Comparison of ENCODE assay signal across 15 cellular contexts in genomic region chr16:31106509-31107464, GRCh38. TPM values are rescaled to one million over a fixed set of nuclear protein-coding genes. Genes with fewer than 3 reads are reported as not detected.
A peak's percentile ranks its signal among the peaks of the same experiment; 100 is the strongest.
DNase-seq lines count a peak whose midpoint lies in the region; ATAC-seq, FAIRE-seq and TF ChIP-seq lines count a peak whose summit lies in the region.
"Had no signal": no experiment of that assay in that cellular context is flagged by ENCODE, and none has a peak within 500 bp of the region (broad histone marks: within the 10 kb centered on the region; RNA-seq: fewer than 3 reads in every experiment).

No MANE protein-coding gene starts in this region.

- no peaks in the 10 kb centered on the region for H3K27me3 ChIP-seq in right lobe of liver
- H3K27me3 ChIP-seq: ascending aorta, dorsolateral prefrontal cortex had no signal

- POLR2A ChIA-PET in activated CD4-positive, alpha-beta memory T cell treated with anti-CD3 and anti-CD28 coated beads, Interleukin-2, amount 10 ng/mL, durations not matched to agents 7 days and 5 days (lab: Charles Lee) = interaction anchor here (1.0 kb wide), 1 partner anchor 73 kb away, joined by 5 read pairs; the partner anchor contains the start of gene FUS

- peak overlapping the region; percentile 89 for H3K4me3 Mint-ChIP-seq in stimulated activated naive CD8-positive, alpha-beta T cell treated with anti-CD3 and anti-CD28 coated beads, Interleukin-15, Interleukin-2, amounts not matched to agents 100 ng/mL and 50 ng/mL, for 24 hours
- peak overlapping the region; percentile 75 for H3K4me3 Mint-ChIP-seq in activated CD4-positive, alpha-beta memory T cell treated with anti-CD3 and anti-CD28 coated beads, Interleukin-2, amount 10 ng/mL, durations not matched to agents 7 days and 5 days

- CTCF ChIA-PET in activated CD4-positive, alpha-beta memory T cell treated with anti-CD3 and anti-CD28 coated beads, Interleukin-2, amount 10 ng/mL, durations not matched to agents 7 days and 5 days (lab: Charles Lee) = interaction anchor here (0.8 to 1.0 kb wide), 2 partner anchors 13 to 80 kb away, joined by 3 read pairs; no protein-coding TSS in a partner anchor

- no peak overlapping the region for H3K4me3 ChIP-seq in right lobe of liver

- H3K27me3 Mint-ChIP-seq in stimulated activated naive CD8-positive, alpha-beta T cell treated with anti-CD3 and anti-CD28 coated beads, Interleukin-15, Interleukin-2, amounts not matched to agents 100 ng/mL and 50 ng/mL, for 24 hours = no peaks in the 10 kb centered on the region
- H3K27me3 Mint-ChIP-seq in activated CD4-positive, alpha-beta memory T cell treated with anti-CD3 and anti-CD28 coated beads, Interleukin-2, amount 10 ng/mL, durations not matched to agents 7 days and 5 days = no peaks in the 10 kb centered on the region

- FAIRE-seq in RCC 7860 (lab: Jason Lieb, UNC) = no peak

- H3K27ac Mint-ChIP-seq in stimulated activated naive CD8-positive, alpha-beta T cell treated with anti-CD3 and anti-CD28 coated beads, Interleukin-15, Interleukin-2, amounts not matched to agents 100 ng/mL and 50 ng/mL, for 24 hours = peak overlapping the region; percentile 96
- peak overlapping the region; percentile 68 for H3K27ac Mint-ChIP-seq in activated CD4-positive, alpha-beta memory T cell treated with anti-CD3 and anti-CD28 coated beads, Interleukin-2, amount 10 ng/mL, durations not matched to agents 7 days and 5 days

- H3K9me3 Mint-ChIP-seq in stimulated activated naive CD8-positive, alpha-beta T cell treated with anti-CD3 and anti-CD28 coated beads, Interleukin-15, Interleukin-2, amounts not matched to agents 100 ng/mL and 50 ng/mL, for 24 hours = no peaks in the 10 kb centered on the region
- H3K9me3 Mint-ChIP-seq in activated CD4-positive, alpha-beta memory T cell treated with anti-CD3 and anti-CD28 coated beads, Interleukin-2, amount 10 ng/mL, durations not matched to agents 7 days and 5 days = no peaks in the 10 kb centered on the region

- H3K9me3 ChIP-seq in right lobe of liver = no peaks in the 10 kb centered on the region
- H3K9me3 ChIP-seq: ascending aorta had no signal

- H3K4me1 Mint-ChIP-seq in stimulated activated naive CD8-positive, alpha-beta T cell treated with anti-CD3 and anti-CD28 coated beads, Interleukin-15, Interleukin-2, amounts not matched to agents 100 ng/mL and 50 ng/mL, for 24 hours (ENCODE audit: low read depth) = peaks cover 35% of the 10 kb centered on the region
- peaks cover 28% of the 10 kb centered on the region for H3K4me1 Mint-ChIP-seq in activated CD4-positive, alpha-beta memory T cell treated with anti-CD3 and anti-CD28 coated beads, Interleukin-2, amount 10 ng/mL, durations not matched to agents 7 days and 5 days

- H3K36me3 Mint-ChIP-seq in stimulated activated naive CD8-positive, alpha-beta T cell treated with anti-CD3 and anti-CD28 coated beads, Interleukin-15, Interleukin-2, amounts not matched to agents 100 ng/mL and 50 ng/mL, for 24 hours (ENCODE audit: low read depth) = peaks cover 16% of the 10 kb centered on the region
- peaks cover 17% of the 10 kb centered on the region for H3K36me3 Mint-ChIP-seq in activated CD4-positive, alpha-beta memory T cell treated with anti-CD3 and anti-CD28 coated beads, Interleukin-2, amount 10 ng/mL, durations not matched to agents 7 days and 5 days (ENCODE audit: low read depth)

- intact Hi-C loops in right lobe of liver (cut with DNase I) = no loop called here

- H3K4me1 ChIP-seq in right lobe of liver = peaks cover 0 to 37% (median 3%) of the 10 kb centered on the region in 4 donors

- peak overlapping the region in 2 of 3 donors; percentile 62 to 71 for H3K27ac ChIP-seq in right lobe of liver

- TF ChIP-seq POLR2A in right lobe of liver (IDR thresholded peaks at IDR 0.05) = no peak

- peaks cover 0 to 8% (median 0%) of the 10 kb centered on the region in 4 donors for H3K36me3 ChIP-seq in right lobe of liver

- no peak for TF ChIP-seq CTCF in right lobe of liver (IDR thresholded peaks at IDR 0.05)

- DNase-seq in stimulated activated naive CD8-positive, alpha-beta T cell treated with anti-CD3 and anti-CD28 coated beads, Interleukin-15, Interleukin-2, amounts not matched to agents 100 U/mL and 50 U/mL, for 24 hours = no peak
- no peak for DNase-seq in activated CD4-positive, alpha-beta memory T cell treated with anti-CD3 and anti-CD28 coated beads, Interleukin-2, amount 10 ng/mL, durations not matched to agents 7 days and 5 days
- no peak for DNase-seq in right lobe of liver
- DNase-seq in NOMO-1 (lab: John Stamatoyannopoulos, UW; ENCODE audit: unreplicated experiment in 2 of 2) = no peak
- DNase-seq in RCC 7860 (ENCODE audit: low spot score) = no peak
- no peak for DNase-seq in NCI-H1048 (lab: John Stamatoyannopoulos, UW)
- DNase-seq: NCI-H2029 treated with DMSO at 0.1 percent for 48 hours; NCI-H526 treated with DMSO at 0.1 percent for 48 hours; stimulated activated naive CD4-positive, alpha-beta T cell had no signal

- no peak for ATAC-seq in stimulated activated naive CD8-positive, alpha-beta T cell treated with anti-CD3 and anti-CD28 coated beads, Interleukin-15, Interleukin-2, amounts not matched to agents 100 U/mL and 50 U/mL, for 24 hours
- ATAC-seq in right lobe of liver = no peak
- no peak for ATAC-seq in GM18511 (IDR thresholded peaks at IDR 0.05; ENCODE audit: unreplicated experiment)

- 64% methylated on average over 23 of the region's 28 CpGs for WGBS in right lobe of liver (ENCODE audit: insufficient coverage, low coverage, low lambda C conversion rate, missing lambda C conversion rate)

RNA-seq across cellular contexts. Expression of gene BCKDK, which starts 1.4 kb away (rescaled TPM):
- 10 to 100 TPM; 32.9 to 34.4 TPM for total RNA-seq in activated CD4-positive, alpha-beta memory T cell treated with anti-CD3 and anti-CD28 coated beads, Interleukin-2, amount 10 ng/mL, durations not matched to agents 7 days and 5 days
- total RNA-seq in right lobe of liver = 10 to 100 TPM; 34.8 to 61.5 (median 41.8) TPM

RNA-seq across cellular contexts. Expression of gene KAT8, which starts 10.7 kb away (rescaled TPM):
- total RNA-seq in activated CD4-positive, alpha-beta memory T cell treated with anti-CD3 and anti-CD28 coated beads, Interleukin-2, amount 10 ng/mL, durations not matched to agents 7 days and 5 days = 10 to 100 TPM; 43.7 to 44.3 TPM
- 10 to 100 TPM; 20.4 to 29.9 (median 25.2) TPM for total RNA-seq in right lobe of liver

RNA-seq across cellular contexts. Expression of gene VKORC1, which starts 12.2 kb away (rescaled TPM):
- total RNA-seq in activated CD4-positive, alpha-beta memory T cell treated with anti-CD3 and anti-CD28 coated beads, Interleukin-2, amount 10 ng/mL, durations not matched to agents 7 days and 5 days = 10 to 100 TPM; 66.0 to 66.1 TPM
- 100 to 1,000 TPM; 102 to 297 (median 199) TPM for total RNA-seq in right lobe of liver

RNA-seq across cellular contexts. Expression of gene PRSS53, which starts 18.0 kb away (rescaled TPM):
- total RNA-seq in activated CD4-positive, alpha-beta memory T cell treated with anti-CD3 and anti-CD28 coated beads, Interleukin-2, amount 10 ng/mL, durations not matched to agents 7 days and 5 days = 1 to 10 TPM; 4.7 to 4.9 TPM
- 10 to 100 TPM in 1 of 6 experiments, 1 to 10 TPM in 5; 2.3 to 14.8 (median 3.9) TPM for total RNA-seq in right lobe of liver

RNA-seq across cellular contexts. Expression of gene PRSS8, which starts 28.7 kb away (rescaled TPM):
- total RNA-seq in activated CD4-positive, alpha-beta memory T cell treated with anti-CD3 and anti-CD28 coated beads, Interleukin-2, amount 10 ng/mL, durations not matched to agents 7 days and 5 days = not detected
- 10 to 100 TPM in 4 of 6 experiments, 1 to 10 TPM in 2; 5.6 to 20.0 (median 13.1) TPM for total RNA-seq in right lobe of liver
- total RNA-seq: ascending aorta, fibroblast of villous mesenchyme, G401 had no signal
